In the genomic region with DNA sequence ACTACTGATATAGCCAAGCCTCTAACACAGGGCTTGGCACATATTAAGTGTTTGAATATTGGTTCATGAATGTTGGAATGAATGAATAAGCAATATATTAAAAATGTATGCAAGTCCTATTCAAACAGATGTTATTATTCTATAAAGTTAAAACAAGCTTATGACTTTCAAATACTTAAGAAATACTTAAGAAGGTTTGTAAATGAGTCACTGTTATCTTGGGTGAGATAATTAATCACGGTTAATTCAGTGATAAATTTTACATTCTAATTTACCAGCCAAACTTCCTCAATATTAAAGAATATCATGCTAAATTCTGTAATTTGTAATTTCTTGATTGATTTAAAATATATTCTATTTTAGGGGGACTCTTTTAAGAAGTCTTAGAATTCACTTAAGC, we compare ENCODE assay signal across 23 cellular contexts.
A peak's percentile ranks its signal among the peaks of the same experiment; 100 is the strongest.
DNase-seq lines count a peak whose midpoint lies in the region; ATAC-seq and FAIRE-seq lines count a peak whose summit lies in the region.
"Had no signal": no experiment of that assay in that cellular context is flagged by ENCODE, and none has a peak within 500 bp of the region (broad histone marks: within the 10 kb centered on the region; RNA-seq: fewer than 3 reads in every experiment).

No MANE protein-coding gene starts in this region.

- H3K79me2 ChIP-seq in ACC112 (ENCODE audit: control insufficient read depth, insufficient read depth, low read length, unreplicated experiment), result peaks cover 61% of the 10 kb centered on the region

- ATAC-seq in activated naive CD8-positive, alpha-beta T cell treated with anti-CD3 and anti-CD28 coated beads, Interleukin-2, amount 50 U/mL, for 24 hours, result no peak
- no peak for ATAC-seq in HG02938 (IDR thresholded peaks at IDR 0.05; ENCODE audit: unreplicated experiment)
- ATAC-seq in HG02588 (IDR thresholded peaks at IDR 0.05; ENCODE audit: unreplicated experiment), result no peak
- ATAC-seq: activated CD8-positive, alpha-beta memory T cell treated with anti-CD3 and anti-CD28 coated beads, Interleukin-2, amount 10 ng/mL, durations not matched to agents 7 days and 5 days; Right ventricle myocardium inferior had no signal

- peak; percentile 48 for FAIRE-seq in G401.6 (lab: Jason Lieb, UNC)
- FAIRE-seq: frontal cortex had no signal

- peaks cover 65% of the 10 kb centered on the region for H3K4me1 ChIP-seq in ACC112 (ENCODE audit: control insufficient read depth, insufficient read depth, low read length, unreplicated experiment)

- H2AFZ ChIP-seq in ACC112 (ENCODE audit: low read length, unreplicated experiment), result no peak overlapping the region

- peak overlapping the region; percentile 42 for H3K4me3 ChIP-seq in ACC112 (ENCODE audit: low read depth, low read length)
- H3K4me3 ChIP-seq: dorsolateral prefrontal cortex, lung, tibial artery had no signal

- H3K4me1 Mint-ChIP-seq in activated naive CD8-positive, alpha-beta T cell treated with anti-CD3 and anti-CD28 coated beads, Interleukin-2, amount 50 U/mL, for 24 hours, result peaks cover 79% of the 10 kb centered on the region

- peak overlapping the region; percentile 95 for H3K27ac ChIP-seq in ACC112 (ENCODE audit: low read depth, low read length)
- H3K27ac ChIP-seq: dorsolateral prefrontal cortex, KMS-11 had no signal

- no peak overlapping the region for H3K4me3 Mint-ChIP-seq in activated naive CD8-positive, alpha-beta T cell treated with anti-CD3 and anti-CD28 coated beads, Interleukin-2, amount 50 U/mL, for 24 hours
- H3K4me3 Mint-ChIP-seq: activated CD4-positive, alpha-beta T cell treated with anti-CD3 and anti-CD28 coated beads, Interleukin-2, amount 10 ng/mL, durations not matched to agents 24 days and 14 days; activated CD8-positive, alpha-beta memory T cell treated with anti-CD3 and anti-CD28 coated beads, Interleukin-2, amount 10 ng/mL, durations not matched to agents 7 days and 5 days; CD4-positive, CD25-positive, alpha-beta regulatory T cell; central memory CD8-positive, alpha-beta T cell had no signal

- H3K36me3 ChIP-seq in ACC112 (ENCODE audit: insufficient read depth, low read length), result no peaks in the 10 kb centered on the region
- H3K36me3 ChIP-seq: tibial artery had no signal

- H3K27ac Mint-ChIP-seq in activated naive CD8-positive, alpha-beta T cell treated with anti-CD3 and anti-CD28 coated beads, Interleukin-2, amount 50 U/mL, for 24 hours, result peak overlapping the region; percentile 49
- H3K27ac Mint-ChIP-seq: activated CD8-positive, alpha-beta memory T cell treated with anti-CD3 and anti-CD28 coated beads, Interleukin-2, amount 10 ng/mL, durations not matched to agents 7 days and 5 days; CD4-positive, CD25-positive, alpha-beta regulatory T cell had no signal

- H3K27me3 Mint-ChIP-seq in activated naive CD8-positive, alpha-beta T cell treated with anti-CD3 and anti-CD28 coated beads, Interleukin-2, amount 50 U/mL, for 24 hours, result no peaks in the 10 kb centered on the region
- H3K27me3 Mint-ChIP-seq: activated CD4-positive, alpha-beta T cell treated with anti-CD3 and anti-CD28 coated beads, Interleukin-2, amount 10 ng/mL, durations not matched to agents 24 days and 14 days; activated CD8-positive, alpha-beta memory T cell treated with anti-CD3 and anti-CD28 coated beads, Interleukin-2, amount 10 ng/mL, durations not matched to agents 7 days and 5 days; central memory CD8-positive, alpha-beta T cell had no signal

- no peak for DNase-seq in activated naive CD8-positive, alpha-beta T cell treated with anti-CD3 and anti-CD28 coated beads, Interleukin-2, amount 50 U/mL, for 24 hours
- peak; percentile 26 for DNase-seq in iris pigment epithelial cell (ENCODE audit: low read depth)
- DNase-seq in islet precursor cell, result no peak
- no peak for DNase-seq in GM19240 (ENCODE audit: insufficient read length, low spot score)
- DNase-seq: activated CD4-positive, alpha-beta T cell treated with anti-CD3 and anti-CD28 coated beads, Interleukin-2, amount 10 ng/mL, durations not matched to agents 24 days and 14 days; activated CD8-positive, alpha-beta memory T cell treated with anti-CD3 and anti-CD28 coated beads, Interleukin-2, amount 10 ng/mL, durations not matched to agents 7 days and 5 days; CD4-positive, CD25-positive, alpha-beta regulatory T cell; dorsolateral prefrontal cortex; hippocampal formation; NCI-H748 treated with DMSO at 0.1 percent for 48 hours; stimulated activated CD4-positive, alpha-beta T cell treated with anti-CD3 and anti-CD28 coated beads, Interleukin-4, amount 100 ng/mL, for 24 hours; stimulated activated naive CD4-positive, alpha-beta T cell treated with Interleukin-2 at 50 U/mL for 16 hours; SW 1271; tibial artery had no signal

- no peaks in the 10 kb centered on the region for H3K36me3 Mint-ChIP-seq in activated naive CD8-positive, alpha-beta T cell treated with anti-CD3 and anti-CD28 coated beads, Interleukin-2, amount 50 U/mL, for 24 hours (ENCODE audit: low read depth)
- H3K36me3 Mint-ChIP-seq: CD4-positive, CD25-positive, alpha-beta regulatory T cell had no signal

- no peaks in the 10 kb centered on the region for H3K9me3 Mint-ChIP-seq in activated naive CD8-positive, alpha-beta T cell treated with anti-CD3 and anti-CD28 coated beads, Interleukin-2, amount 50 U/mL, for 24 hours
- H3K9me3 Mint-ChIP-seq: activated CD4-positive, alpha-beta T cell treated with anti-CD3 and anti-CD28 coated beads, Interleukin-2, amount 10 ng/mL, durations not matched to agents 24 days and 14 days; central memory CD8-positive, alpha-beta T cell had no signal

- H3K27me3 ChIP-seq in ACC112 (ENCODE audit: insufficient read depth, low read length), result no peaks in the 10 kb centered on the region
- H3K27me3 ChIP-seq: dorsolateral prefrontal cortex, tibial artery had no signal
